In the genomic region with DNA sequence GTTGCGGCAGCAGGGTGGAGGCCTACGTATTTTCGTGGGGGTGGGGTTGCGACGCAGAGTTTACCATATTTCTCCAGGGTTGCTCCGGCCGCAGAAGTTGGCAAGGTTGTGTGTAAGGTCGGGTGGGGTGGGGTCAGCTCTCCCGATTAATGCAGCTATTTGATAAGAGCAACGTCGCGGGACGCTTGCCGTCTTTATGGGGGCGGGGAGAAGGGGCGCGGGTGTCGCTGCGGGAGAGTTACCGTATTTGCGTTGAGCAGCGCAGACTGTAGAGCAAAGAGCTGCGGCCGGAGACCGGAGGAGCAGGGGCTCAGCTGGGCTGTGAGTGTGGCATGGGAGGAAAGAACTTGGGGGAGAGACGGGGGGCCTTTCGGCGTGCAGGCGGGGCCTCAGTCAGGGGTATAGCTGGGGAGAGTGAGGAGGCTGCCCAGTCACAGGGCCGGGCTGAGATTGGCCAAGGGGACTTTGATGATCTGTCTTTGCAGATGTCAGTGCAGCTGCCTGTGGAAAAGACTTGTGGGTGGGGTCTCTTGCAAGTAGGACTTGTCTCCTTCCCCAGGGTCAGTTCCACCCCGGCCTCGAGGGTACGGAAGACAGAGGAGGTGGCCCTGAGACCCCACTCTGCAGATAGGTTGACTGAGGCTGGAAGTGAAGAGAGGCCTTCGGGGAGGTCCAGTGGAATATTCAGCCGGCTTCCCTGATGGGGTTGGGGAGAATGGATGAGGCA, we compare ENCODE assay signal across 8 cellular contexts. TPM values are rescaled to one million over a fixed set of nuclear protein-coding genes. Genes with fewer than 3 reads are reported as not detected.
DNase-seq lines count a peak whose midpoint lies in the region; ATAC-seq and TF ChIP-seq lines count a peak whose summit lies in the region.

No MANE protein-coding gene starts in this region.

- CTCF ChIA-PET in CD4-positive, alpha-beta T cell (lab: Charles Lee): interaction anchor here (0.6 to 4.4 kb wide), 12 partner anchors 14 to 373 kb away, joined by 3 to 30 read pairs (median 4); a partner anchor contains a TSS

- H3K9me3 Mint-ChIP-seq in CD4-positive, alpha-beta T cell: no peaks in the 10 kb centered on the region
- peaks cover 0 to 2% (median 0%) of the 10 kb centered on the region in 3 donors for H3K9me3 Mint-ChIP-seq in IgD-negative memory B cell

- H3K27me3 ChIP-seq in CD4-positive, alpha-beta T cell (ENCODE audit: control insufficient read depth, insufficient read depth, low read length): no peaks in the 10 kb centered on the region
- no peaks in the 10 kb centered on the region for H3K27me3 ChIP-seq in gastroesophageal sphincter

- H3K4me3 Mint-ChIP-seq in CD4-positive, alpha-beta T cell: peak overlapping the region; percentile 94
- peak overlapping the region; percentile 75 to 96 (median 94) for H3K4me3 Mint-ChIP-seq in IgD-negative memory B cell

- TF ChIP-seq CTCF in CD4-positive, alpha-beta T cell (IDR thresholded peaks at IDR 0.05): no peak
- TF ChIP-seq CTCF in gastroesophageal sphincter (IDR thresholded peaks at IDR 0.05) (no peak), omental fat pad (IDR thresholded peaks at IDR 0.05) (no peak)

- peaks cover 37% of the 10 kb centered on the region for H3K4me1 Mint-ChIP-seq in CD4-positive, alpha-beta T cell (ENCODE audit: low read depth)
- peaks cover 19 to 34% (median 31%) of the 10 kb centered on the region in 3 donors for H3K4me1 Mint-ChIP-seq in IgD-negative memory B cell

- peak overlapping the region; percentile 88 for H3K27ac ChIP-seq in CD4-positive, alpha-beta T cell (ENCODE audit: low read depth, low read length)
- peak overlapping the region; percentile 91 to 95 (median 93) for H3K27ac ChIP-seq in gastroesophageal sphincter

- peak; percentile 33 for ATAC-seq in CD4-positive, alpha-beta T cell (ENCODE audit: poor library complexity)
- ATAC-seq in gastroesophageal sphincter (peak; percentile 20), omental fat pad (ENCODE audit: low FRiP score) (peak; percentile 34), GM18867 (IDR thresholded peaks at IDR 0.05; ENCODE audit: unreplicated experiment) (no peak), GM21381 (IDR thresholded peaks at IDR 0.05; ENCODE audit: unreplicated experiment) (no peak)

- POLR2A ChIA-PET in CD4-positive, alpha-beta T cell (lab: Charles Lee): interaction anchor here (0.6 to 6.0 kb wide), 20 partner anchors 9 to 945 kb away, joined by 3 to 76 read pairs (median 4); a partner anchor contains a TSS

- DNase-seq in CD4-positive, alpha-beta T cell: peak in 3 of 10 experiments; percentile 11 to 23 (median 11)
- DNase-seq in activated gamma-delta T cell treated with anti-CD3 and anti-CD28 coated beads, Interleukin-2, amount 50 U/mL, for 16 hours (ENCODE audit: low read depth): peak; percentile 11
- DNase-seq in omental fat pad (ENCODE audit: low spot score): no peak
- no peak for DNase-seq in NCI-H1436 treated with DMSO at 0.1 percent for 48 hours (lab: John Stamatoyannopoulos, UW)

- H3K27me3 Mint-ChIP-seq in CD4-positive, alpha-beta T cell: no peaks in the 10 kb centered on the region
- H3K27me3 Mint-ChIP-seq in IgD-negative memory B cell: peaks cover 3% of the 10 kb centered on the region

- peaks cover 0 to 32% of the 10 kb centered on the region in 2 donors for H3K36me3 ChIP-seq in gastroesophageal sphincter

- H3K36me3 Mint-ChIP-seq in CD4-positive, alpha-beta T cell (ENCODE audit: low read depth): peaks cover 36% of the 10 kb centered on the region
- peaks cover 16% of the 10 kb centered on the region for H3K36me3 Mint-ChIP-seq in IgD-negative memory B cell

- H3K4me3 ChIP-seq in gastroesophageal sphincter: peak overlapping the region; percentile 78 to 79

- intact Hi-C loops in CD4-positive, alpha-beta T cell (cut with DNase I, micrococcal nuclease): loop anchor here (1.0 to 2.0 kb wide), 4 partner anchors 15 to 49 kb away; a partner anchor contains a TSS

- H3K4me1 ChIP-seq in gastroesophageal sphincter: peaks cover 0 to 42% (median 17%) of the 10 kb centered on the region in 3 donors

- TF ChIP-seq EP300 in gastroesophageal sphincter (IDR thresholded peaks at IDR 0.05): no peak

- WGBS in gastroesophageal sphincter (ENCODE audit: low coverage in 1 of 2), 2 donors: 0 to 4% methylated on average over 5 of the region's 35 CpGs

- H3K9me3 ChIP-seq in CD4-positive, alpha-beta T cell (ENCODE audit: control insufficient read depth, low read length): no peaks in the 10 kb centered on the region
- no peaks in the 10 kb centered on the region for H3K9me3 ChIP-seq in gastroesophageal sphincter

- no peak for TF ChIP-seq POLR2A in gastroesophageal sphincter (IDR thresholded peaks at IDR 0.05)

- peak overlapping the region; percentile 82 for H3K27ac Mint-ChIP-seq in CD4-positive, alpha-beta T cell
- peak overlapping the region; percentile 86 to 100 (median 99) for H3K27ac Mint-ChIP-seq in IgD-negative memory B cell

RNA-seq across cellular contexts. Expression of a gene that starts 26.6 kb away (rescaled TPM):
- total RNA-seq in CD4-positive, alpha-beta T cell: under 1 TPM; 0.38 to 0.45 TPM
- polyA plus RNA-seq in IgD-negative memory B cell: 5.1 TPM
- total RNA-seq in gastroesophageal sphincter (10 to 100 TPM in 2 of 4 donors, 1 to 10 TPM in 2; 5.3 to 12.5 (median 10.5) TPM), omental fat pad (1 to 10 TPM in 3 of 4 donors, under 1 TPM in 1; 0.72 to 4.4 (median 1.4) TPM)

RNA-seq across cellular contexts. Expression of a gene that starts 37.1 kb away (rescaled TPM):
- total RNA-seq in CD4-positive, alpha-beta T cell: 10 to 100 TPM; 58.2 to 59.8 TPM
- polyA plus RNA-seq in IgD-negative memory B cell: 118 TPM
- total RNA-seq in gastroesophageal sphincter (100 to 1,000 TPM in 2 of 4 donors, 10 to 100 TPM in 2; 72.7 to 132 (median 102) TPM), omental fat pad (10 to 100 TPM; 40.6 to 55.7 (median 49.3) TPM)

RNA-seq across cellular contexts. Expression of a gene that starts 44.7 kb away (rescaled TPM):
- total RNA-seq in CD4-positive, alpha-beta T cell: 1 to 10 TPM; 2.9 to 3.8 TPM
- 1.4 TPM for polyA plus RNA-seq in IgD-negative memory B cell
- total RNA-seq in gastroesophageal sphincter (10 to 100 TPM in 3 of 4 donors, 1 to 10 TPM in 1; 6.1 to 19.1 (median 12.5) TPM), omental fat pad (10 to 100 TPM in 3 of 4 donors, 1 to 10 TPM in 1; 3.0 to 42.9 (median 14.8) TPM)

Comparison
In these comparisons a context has a peak if more than half of its experiments do, and no peak if none do; other contexts are left out.
1. ATAC-seq: peak in CD4-positive, alpha-beta T cell (single experiment), gastroesophageal sphincter (single experiment) and omental fat pad (single experiment); none in GM18867 (single experiment) and GM21381 (single experiment).